In the genomic region with DNA sequence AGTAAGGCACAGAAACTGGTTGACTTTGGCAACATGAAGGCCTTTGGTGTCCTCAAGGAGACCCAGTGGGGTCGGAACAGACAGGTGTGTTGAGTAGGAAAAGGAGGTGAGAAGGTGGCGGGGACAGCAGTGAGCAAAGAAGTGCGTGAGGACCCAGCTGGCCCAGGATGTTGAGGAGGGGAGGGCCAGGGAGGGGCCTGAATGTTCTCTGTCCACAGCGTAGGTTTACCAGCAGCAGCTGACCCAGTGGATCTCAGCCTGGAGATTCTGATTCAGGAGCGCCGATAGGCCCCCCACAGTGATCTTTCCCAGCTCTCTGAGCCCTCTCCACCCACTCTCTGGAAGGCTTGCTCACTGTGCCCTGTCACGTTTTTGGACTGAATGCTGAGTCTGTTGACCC, we compare ENCODE assay signal across 14 cellular contexts.
DNase-seq lines count a peak whose midpoint lies in the region; ATAC-seq and TF ChIP-seq lines count a peak whose summit lies in the region.
"Had no signal": no experiment of that assay in that cellular context is flagged by ENCODE, and none has a peak within 500 bp of the region (broad histone marks: within the 10 kb centered on the region; RNA-seq: fewer than 3 reads in every experiment).

No MANE protein-coding gene starts in this region.

- H3K4me3 ChIP-seq in OCI-LY7 (ENCODE audit: low read depth, low read length, poor library complexity, severe bottlenecking) (no peak overlapping the region), coronary artery (no peak overlapping the region), tibial artery (no peak overlapping the region)

- no peak overlapping the region for H3K4me3 Mint-ChIP-seq in nephron progenitor cell
- H3K4me3 Mint-ChIP-seq in activated naive CD8-positive, alpha-beta T cell treated with anti-CD3 and anti-CD28 coated beads, Interleukin-2, amount 50 U/mL, for 24 hours, result no peak overlapping the region

- H3K4me1 ChIP-seq in OCI-LY7 (ENCODE audit: insufficient read depth, low read length, poor library complexity, severe bottlenecking) (peaks cover 61% of the 10 kb centered on the region), tibial artery (peaks cover 0 to 95% (median 90%) of the 10 kb centered on the region in 4 donors)

- peaks cover 11% of the 10 kb centered on the region for H3K27me3 Mint-ChIP-seq in nephron progenitor cell (ENCODE audit: low read depth, poor library complexity)
- peaks cover 19% of the 10 kb centered on the region for H3K27me3 Mint-ChIP-seq in activated naive CD8-positive, alpha-beta T cell treated with anti-CD3 and anti-CD28 coated beads, Interleukin-2, amount 50 U/mL, for 24 hours

- no peaks in the 10 kb centered on the region for H3K79me2 ChIP-seq in OCI-LY7 (ENCODE audit: insufficient read depth, low read depth, low read length)

- peak overlapping the region; percentile 32; the same call in 1 of the 2 replicates for H3K4me2 ChIP-seq in OCI-LY7 (ENCODE audit: low read length)

- POLR2A ChIA-PET in OCI-LY7 (lab: Charles Lee), result interaction anchor here (1.2 kb wide), 1 partner anchor 14 kb away, joined by 3 read pairs; no protein-coding TSS in a partner anchor
- POLR2A ChIA-PET in GM10248 (lab: Yijun Ruan, JAX), result no interaction called here

- BruUV-seq in OCI-LY7 (replicated peaks; lab: Mats Ljungman, UMichigan), result no TSS peak

- intact Hi-C loops in OCI-LY7 (cut with micrococcal nuclease; ENCODE audit: unreplicated experiment), result no loop called here
- intact Hi-C loops in tibial artery (cut with DNase I; ENCODE audit: low total_unique reads), result no loop called here

- no peaks in the 10 kb centered on the region for H3K9me3 Mint-ChIP-seq in nephron progenitor cell
- no peaks in the 10 kb centered on the region for H3K9me3 Mint-ChIP-seq in activated naive CD8-positive, alpha-beta T cell treated with anti-CD3 and anti-CD28 coated beads, Interleukin-2, amount 50 U/mL, for 24 hours
- H3K9me3 Mint-ChIP-seq: natural killer cell treated with Interleukin-12 subunit alpha and Interleukin-12 subunit beta and Interleukin-15 and Interleukin-18, amount 100 ng/mL, for 72 hours had no signal

- no peaks in the 10 kb centered on the region for H3K9me2 ChIP-seq in OCI-LY7 (ENCODE audit: insufficient read depth, low read length)

- H3K27ac ChIP-seq in OCI-LY7 (ENCODE audit: low read depth, low read length, poor library complexity, severe bottlenecking) (no peak overlapping the region), coronary artery (peak overlapping the region; percentile 61 to 92), tibial artery (peak overlapping the region; percentile 91 to 93)

- no peaks in the 10 kb centered on the region for H3K36me3 Mint-ChIP-seq in nephron progenitor cell (ENCODE audit: low read depth)
- H3K36me3 Mint-ChIP-seq in activated naive CD8-positive, alpha-beta T cell treated with anti-CD3 and anti-CD28 coated beads, Interleukin-2, amount 50 U/mL, for 24 hours (ENCODE audit: low read depth), result no peaks in the 10 kb centered on the region
- H3K36me3 Mint-ChIP-seq: natural killer cell treated with Interleukin-12 subunit alpha and Interleukin-12 subunit beta and Interleukin-15 and Interleukin-18, amount 100 ng/mL, for 72 hours had no signal

- H3K27me3 ChIP-seq in tibial artery, result no peaks in the 10 kb centered on the region

- DNase-seq in OCI-LY7 (ENCODE audit: low spot score) (no peak), coronary artery (ENCODE audit: low spot score) (no peak), nephron progenitor cell (no peak), tibial artery (no peak), GM10248 (ENCODE audit: extremely low spot score) (no peak), NCI-H1694 treated with DMSO at 0.1 percent for 48 hours (lab: John Stamatoyannopoulos, UW) (no peak)
- DNase-seq in activated naive CD8-positive, alpha-beta T cell treated with anti-CD3 and anti-CD28 coated beads, Interleukin-2, amount 50 U/mL, for 24 hours, result no peak
- DNase-seq: activated CD4-positive, alpha-beta T cell treated with anti-CD3 and anti-CD28 coated beads, Interleukin-2, amount 50 U/mL, for 48 hours; activated naive CD4-positive, alpha-beta T cell treated with anti-CD3 and anti-CD28 coated beads, Interleukin-2, amount 50 U/mL, for 16 hours; AML-193; COR-L47; dermis blood vessel endothelial cell had no signal

- no peak for ATAC-seq in HG02623 (IDR thresholded peaks at IDR 0.05; ENCODE audit: unreplicated experiment)
- ATAC-seq in activated naive CD8-positive, alpha-beta T cell treated with anti-CD3 and anti-CD28 coated beads, Interleukin-2, amount 50 U/mL, for 24 hours, result no peak
- ATAC-seq: natural killer cell treated with Interleukin-12 subunit alpha and Interleukin-12 subunit beta and Interleukin-15 and Interleukin-18, amount 100 ng/mL, for 72 hours had no signal

- TF ChIP-seq CTCF in OCI-LY7 (conservative IDR thresholded peaks at IDR 0.05; ENCODE audit: low read length) (no peak), coronary artery (IDR thresholded peaks at IDR 0.05) (no peak), nephron progenitor cell (IDR thresholded peaks at IDR 0.05) (no peak), tibial artery (IDR thresholded peaks at IDR 0.05) (no peak), GM10248 (IDR thresholded peaks at IDR 0.05; ENCODE audit: control extremely low read depth, extremely low read depth, low read depth, missing control alignments) (no peak)

- H3K9me3 ChIP-seq in OCI-LY7 (ENCODE audit: low read length) (no peaks in the 10 kb centered on the region), tibial artery (no peaks in the 10 kb centered on the region)

- no peaks in the 10 kb centered on the region for H3K36me3 ChIP-seq in OCI-LY7 (ENCODE audit: insufficient read depth, low read length)
- H3K36me3 ChIP-seq in tibial artery, result no peaks in the 10 kb centered on the region

- no peak overlapping the region for H2AFZ ChIP-seq in OCI-LY7 (ENCODE audit: low read length)

- CTCF ChIA-PET in OCI-LY7 (lab: Charles Lee; ENCODE audit: unreplicated experiment), result no interaction called here
- CTCF ChIA-PET in GM10248 (lab: Yijun Ruan, JAX), result no interaction called here

- H4K20me1 ChIP-seq in OCI-LY7 (ENCODE audit: insufficient read depth, low read length), result no peaks in the 10 kb centered on the region

- H3K4me1 Mint-ChIP-seq in nephron progenitor cell, result peaks cover 64% of the 10 kb centered on the region
- H3K4me1 Mint-ChIP-seq in activated naive CD8-positive, alpha-beta T cell treated with anti-CD3 and anti-CD28 coated beads, Interleukin-2, amount 50 U/mL, for 24 hours, result peaks cover 6% of the 10 kb centered on the region

- H3K27ac Mint-ChIP-seq in nephron progenitor cell, result peak overlapping the region; percentile 78
- no peak overlapping the region for H3K27ac Mint-ChIP-seq in activated naive CD8-positive, alpha-beta T cell treated with anti-CD3 and anti-CD28 coated beads, Interleukin-2, amount 50 U/mL, for 24 hours
